Comparison of ENCODE assay signal across 8 cellular contexts in the genomic region with DNA sequence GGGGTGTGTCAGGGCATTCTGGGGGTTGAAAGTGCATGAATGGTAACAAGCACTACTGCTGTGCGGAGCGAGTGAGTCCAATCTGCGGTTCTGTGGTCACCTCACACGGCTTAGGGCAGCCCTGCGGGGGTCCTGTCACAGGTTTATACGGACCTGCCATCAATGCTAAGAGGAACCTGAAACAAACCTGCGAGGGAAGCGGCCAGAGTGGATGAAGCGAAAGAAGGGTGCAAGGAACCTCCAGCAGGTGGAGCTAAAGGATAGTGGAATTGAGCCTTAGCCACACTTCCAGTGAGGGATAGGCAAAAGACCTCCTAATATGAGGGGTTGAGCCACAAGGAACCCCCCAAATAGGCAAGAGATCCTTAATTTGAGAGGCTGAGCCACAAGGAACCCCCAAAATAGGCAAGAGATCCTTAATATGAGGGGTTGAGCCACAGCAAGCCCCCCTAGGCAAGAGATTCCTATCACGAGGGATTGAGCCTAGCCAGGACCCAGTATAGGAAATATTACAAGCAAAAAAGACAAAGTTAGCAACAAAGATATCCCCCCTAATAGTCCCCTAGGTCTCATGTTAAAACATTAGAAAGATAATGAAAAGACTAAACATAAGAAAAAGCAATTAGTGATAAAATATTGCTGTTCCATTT.
A peak's percentile ranks its signal among the peaks of the same experiment; 100 is the strongest.
DNase-seq lines count a peak whose midpoint lies in the region; ATAC-seq lines count a peak whose summit lies in the region.

No MANE protein-coding gene starts in this region.

- no peaks in the 10 kb centered on the region for H3K36me3 Mint-ChIP-seq in central memory CD8-positive, alpha-beta T cell (ENCODE audit: insufficient read depth)

- no peak overlapping the region for H3K27ac Mint-ChIP-seq in central memory CD8-positive, alpha-beta T cell (ENCODE audit: low read depth)

- H3K27me3 Mint-ChIP-seq in central memory CD8-positive, alpha-beta T cell = no peaks in the 10 kb centered on the region

- no peaks in the 10 kb centered on the region for H3K9me3 Mint-ChIP-seq in central memory CD8-positive, alpha-beta T cell

- H3K4me3 Mint-ChIP-seq in central memory CD8-positive, alpha-beta T cell = no peak overlapping the region

- no peaks in the 10 kb centered on the region for H3K4me1 Mint-ChIP-seq in central memory CD8-positive, alpha-beta T cell

- no peak for ATAC-seq in central memory CD8-positive, alpha-beta T cell (replicated peaks; ENCODE audit: extremely low read depth, poor library complexity, severe bottlenecking)
- ATAC-seq in GM18868 (IDR thresholded peaks at IDR 0.05; ENCODE audit: unreplicated experiment) = no peak

- DNase-seq in NCI-H1694 (lab: John Stamatoyannopoulos, UW) (peak; percentile 2), NCI-H1694 treated with DMSO at 0.1 percent for 48 hours (lab: John Stamatoyannopoulos, UW) (no peak), NCI-H2196 treated with DMSO at 0.1 percent for 48 hours (lab: John Stamatoyannopoulos, UW; ENCODE audit: unreplicated experiment) (peak; percentile 27), left kidney (ENCODE audit: low read depth, low spot score) (peak; percentile 87)
- peak; percentile 49 for DNase-seq in activated CD4-positive, CD25-positive, alpha-beta regulatory T cell treated with anti-CD3 and anti-CD28 coated beads, Interleukin-2, amount 50 U/mL, for 72 hours
- peak; percentile 33 to 39 for DNase-seq in central memory CD8-positive, alpha-beta T cell (ENCODE audit: low spot score in 2 of 2)
- peak in 2 of 3 donors; percentile 26 to 36 for DNase-seq in stimulated activated CD4-positive, alpha-beta T cell treated with anti-CD3 and anti-CD28 coated beads, TNF-alpha, amount 100 ng/mL, for 1 hour (ENCODE audit: low read depth in 3 of 3, low spot score in 1 of 3)
